ENCODE assay signal across 14 cellular contexts in the genomic region with DNA sequence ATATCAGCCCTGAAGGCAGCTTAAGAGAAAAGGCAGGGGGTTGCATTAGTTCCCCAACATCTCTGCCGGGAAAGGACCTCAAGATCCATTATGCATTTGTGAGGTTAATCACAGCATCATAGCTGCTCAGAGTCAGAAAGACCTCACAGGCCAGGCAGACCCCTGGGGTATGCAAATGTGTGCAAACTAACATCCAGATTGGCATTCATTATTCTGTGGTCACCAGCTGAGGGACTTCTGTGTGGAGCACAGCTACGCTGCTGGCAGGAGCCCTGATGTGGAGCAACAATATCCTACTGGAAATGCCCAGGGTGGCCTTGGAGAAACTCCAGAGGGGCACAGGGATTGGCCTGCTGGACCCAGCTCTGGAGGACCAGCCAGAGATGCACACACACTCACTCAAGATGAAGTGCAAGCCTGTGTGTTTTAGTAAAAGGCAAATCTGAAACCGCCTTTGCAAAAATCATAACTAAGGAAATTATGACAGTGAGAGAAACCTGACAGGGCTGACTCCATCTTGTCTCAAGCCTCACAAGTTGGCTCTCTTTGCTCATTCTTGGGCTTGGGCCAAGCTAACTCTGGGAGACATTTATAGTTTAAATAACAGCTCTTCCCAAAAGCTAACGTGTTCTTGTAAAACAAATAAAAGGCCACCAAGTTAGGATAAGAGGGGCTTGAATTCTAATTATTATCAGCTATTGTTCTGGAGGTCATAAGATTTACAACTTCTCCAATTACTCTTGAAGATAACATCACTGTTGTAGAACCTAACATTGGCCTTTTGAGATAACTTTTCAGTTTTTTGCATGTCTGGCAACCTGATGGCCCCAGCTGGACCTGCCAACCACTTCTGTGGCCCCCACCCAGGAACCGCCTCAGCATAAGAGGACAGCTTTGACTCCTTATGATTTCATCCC.
A peak's percentile ranks its signal among the peaks of the same experiment; 100 is the strongest.
DNase-seq lines count a peak whose midpoint lies in the region; ATAC-seq and TF ChIP-seq lines count a peak whose summit lies in the region.
"Had no signal": no experiment of that assay in that cellular context is flagged by ENCODE, and none has a peak within 500 bp of the region (broad histone marks: within the 10 kb centered on the region; RNA-seq: fewer than 3 reads in every experiment).

No MANE protein-coding gene starts in this region.

- H3K4me1 ChIP-seq in smooth muscle cell (ENCODE audit: low read depth) = peaks cover 29% of the 10 kb centered on the region

- H3K4me3 Mint-ChIP-seq in activated CD4-positive, alpha-beta T cell treated with anti-CD3 and anti-CD28 coated beads, Interleukin-2, amount 10 ng/mL, durations not matched to agents 7 days and 5 days = no peak overlapping the region
- H3K4me3 Mint-ChIP-seq in dendritic cell treated with granulocyte-macrophage colony-stimulating factor and Interleukin-4, amounts not matched to agents 40 ng/mL and 50 ng/mL, for 4 days = no peak overlapping the region

- peaks cover 24% of the 10 kb centered on the region for H3K9me3 Mint-ChIP-seq in activated CD4-positive, alpha-beta T cell treated with anti-CD3 and anti-CD28 coated beads, Interleukin-2, amount 10 ng/mL, durations not matched to agents 7 days and 5 days
- H3K9me3 Mint-ChIP-seq in dendritic cell treated with granulocyte-macrophage colony-stimulating factor and Interleukin-4, amounts not matched to agents 40 ng/mL and 50 ng/mL, for 4 days = peaks cover 13% of the 10 kb centered on the region

- TF ChIP-seq CTCF in smooth muscle cell (IDR thresholded peaks at IDR 0.05; ENCODE audit: borderline replicate concordance, insufficient read depth, poor library complexity, severe bottlenecking) (no peak), foreskin fibroblast (IDR thresholded peaks at IDR 0.05; ENCODE audit: low read depth, low read length) (no peak)

- H3K9ac ChIP-seq in smooth muscle cell (ENCODE audit: low read depth) = no peak overlapping the region

- H3K36me3 ChIP-seq in smooth muscle cell (ENCODE audit: low read depth) = no peaks in the 10 kb centered on the region
- H3K36me3 ChIP-seq: HAP-1, vagina had no signal

- 64% methylated on average over 5 of the region's 5 CpGs for WGBS in smooth muscle cell (ENCODE audit: low lambda C conversion rate)

- H3K27me3 ChIP-seq in smooth muscle cell (ENCODE audit: low read depth) = no peaks in the 10 kb centered on the region
- H3K27me3 ChIP-seq: vagina had no signal

- intact Hi-C loops in dendritic cell treated with granulocyte-macrophage colony-stimulating factor and Interleukin-4, amounts not matched to agents 40 ng/mL and 50 ng/mL, for 4 days (cut with micrococcal nuclease) = loop anchor here (5.0 kb wide), 2 partner anchors 239 to 409 kb away; a partner anchor contains a TSS

- H3F3A ChIP-seq in smooth muscle cell (ENCODE audit: low read depth) = peaks cover 29% of the 10 kb centered on the region

- no peak overlapping the region for H3K4me3 ChIP-seq in smooth muscle cell
- H3K4me3 ChIP-seq in foreskin fibroblast (ENCODE audit: low read depth in 1 of 2, low read length in 2 of 2) = no peak overlapping the region
- H3K4me3 ChIP-seq: HAP-1, vagina had no signal

- CTCF ChIA-PET in activated CD4-positive, alpha-beta T cell treated with anti-CD3 and anti-CD28 coated beads, Interleukin-2, amount 10 ng/mL, durations not matched to agents 7 days and 5 days (lab: Charles Lee) = interaction anchor here (0.9 to 17.9 kb wide), 8 partner anchors 8 to 409 kb away, joined by 3 to 219 read pairs (median 5); a partner anchor contains a TSS

- peaks cover 18% of the 10 kb centered on the region for H3K36me3 Mint-ChIP-seq in activated CD4-positive, alpha-beta T cell treated with anti-CD3 and anti-CD28 coated beads, Interleukin-2, amount 10 ng/mL, durations not matched to agents 7 days and 5 days (ENCODE audit: low read depth)
- peaks cover 10% of the 10 kb centered on the region for H3K36me3 Mint-ChIP-seq in dendritic cell treated with granulocyte-macrophage colony-stimulating factor and Interleukin-4, amounts not matched to agents 40 ng/mL and 50 ng/mL, for 4 days (ENCODE audit: low read depth)

- H3K27me3 Mint-ChIP-seq in activated CD4-positive, alpha-beta T cell treated with anti-CD3 and anti-CD28 coated beads, Interleukin-2, amount 10 ng/mL, durations not matched to agents 7 days and 5 days = peaks cover 10% of the 10 kb centered on the region
- H3K27me3 Mint-ChIP-seq in dendritic cell treated with granulocyte-macrophage colony-stimulating factor and Interleukin-4, amounts not matched to agents 40 ng/mL and 50 ng/mL, for 4 days = peaks cover 22% of the 10 kb centered on the region

- H3K27ac ChIP-seq in smooth muscle cell (ENCODE audit: low read depth) = peak overlapping the region; percentile 24
- H3K27ac ChIP-seq: vagina had no signal

- no peak for DNase-seq in activated CD4-positive, alpha-beta T cell treated with anti-CD3 and anti-CD28 coated beads, Interleukin-2, amount 10 ng/mL, durations not matched to agents 7 days and 5 days
- no peak for DNase-seq in activated CD4-positive, alpha-beta T cell treated with anti-CD3 and anti-CD28 coated beads for 48 hours
- DNase-seq in NCI-H526 treated with DMSO at 0.1 percent for 48 hours (lab: John Stamatoyannopoulos, UW) (peak; percentile 60), smooth muscle cell (lab: John Stamatoyannopoulos, UW; ENCODE audit: unreplicated experiment) (no peak), foreskin fibroblast (no peak)
- DNase-seq: activated CD4-positive, alpha-beta T cell treated with anti-CD3 and anti-CD28 coated beads, Interleukin-2, amount 50 U/mL, for 1 hour; activated gamma-delta T cell treated with Interleukin-2 at 50 U/mL for 16 hours; caudate nucleus; NCI-H1436 had no signal

- ATAC-seq in HG03460 (IDR thresholded peaks at IDR 0.05; ENCODE audit: unreplicated experiment) (no peak), GM18868 (IDR thresholded peaks at IDR 0.05; ENCODE audit: unreplicated experiment) (no peak)

- H4K20me1 ChIP-seq in smooth muscle cell (ENCODE audit: low read depth) = no peaks in the 10 kb centered on the region

- H3K4me2 ChIP-seq in smooth muscle cell = peak overlapping the region; percentile 52

- peak overlapping the region; percentile 2 for H3K27ac Mint-ChIP-seq in activated CD4-positive, alpha-beta T cell treated with anti-CD3 and anti-CD28 coated beads, Interleukin-2, amount 10 ng/mL, durations not matched to agents 7 days and 5 days
- peak overlapping the region; percentile 95 for H3K27ac Mint-ChIP-seq in dendritic cell treated with granulocyte-macrophage colony-stimulating factor and Interleukin-4, amounts not matched to agents 40 ng/mL and 50 ng/mL, for 4 days

- no peaks in the 10 kb centered on the region for H3K79me2 ChIP-seq in smooth muscle cell (ENCODE audit: low read depth)

- H3K9me3 ChIP-seq in smooth muscle cell (replicated peaks; ENCODE audit: low read depth) = peaks cover 4% of the 10 kb centered on the region
- H3K9me3 ChIP-seq: vagina had no signal

- H2AFZ ChIP-seq in smooth muscle cell (ENCODE audit: low read depth) = no peak overlapping the region

- POLR2A ChIA-PET in activated CD4-positive, alpha-beta T cell treated with anti-CD3 and anti-CD28 coated beads, Interleukin-2, amount 10 ng/mL, durations not matched to agents 7 days and 5 days (lab: Charles Lee) = no interaction called here

- peaks cover 73% of the 10 kb centered on the region for H3K4me1 Mint-ChIP-seq in activated CD4-positive, alpha-beta T cell treated with anti-CD3 and anti-CD28 coated beads, Interleukin-2, amount 10 ng/mL, durations not matched to agents 7 days and 5 days
- H3K4me1 Mint-ChIP-seq in dendritic cell treated with granulocyte-macrophage colony-stimulating factor and Interleukin-4, amounts not matched to agents 40 ng/mL and 50 ng/mL, for 4 days (ENCODE audit: low read depth) = peaks cover 90% of the 10 kb centered on the region
